In the genomic region with DNA sequence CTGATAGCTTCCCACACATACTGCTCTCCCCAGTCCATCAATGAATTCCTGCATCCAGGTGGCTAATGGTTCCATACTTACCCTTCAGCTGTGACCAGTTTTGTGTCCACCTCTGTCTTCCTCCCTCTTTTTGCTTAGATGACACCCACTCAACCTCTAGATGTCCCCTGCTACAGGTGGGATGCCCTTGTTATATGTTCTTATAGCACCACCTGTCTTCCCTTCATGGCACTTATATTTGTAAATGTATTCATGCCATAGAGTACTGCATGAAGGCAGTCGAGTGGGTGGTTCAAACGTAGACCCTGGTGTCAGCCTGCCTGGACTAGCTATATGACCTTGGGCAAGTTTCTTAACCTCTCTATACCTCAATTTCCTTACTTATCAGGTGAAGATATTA, we compare ENCODE assay signal across 8 cellular contexts. TPM values are rescaled to one million over a fixed set of nuclear protein-coding genes. Genes with fewer than 3 reads are reported as not detected.
DNase-seq lines count a peak whose midpoint lies in the region; ATAC-seq, FAIRE-seq and TF ChIP-seq lines count a peak whose summit lies in the region.

No MANE protein-coding gene starts in this region.

- H2AFZ ChIP-seq in HepG2 (ENCODE audit: low read length) = no peak overlapping the region

- no peak for FAIRE-seq in HepG2 (lab: Jason Lieb, UNC)

- H3K4me2 ChIP-seq in HepG2 (ENCODE audit: low read depth, low read length) = no peak overlapping the region

- no peak for TF ChIP-seq RAD21 in HepG2 (CRISPR knock-in tag; IDR thresholded peaks at IDR 0.05)

- no peak overlapping the region for H3K27ac ChIP-seq in HepG2 (ENCODE audit: extremely low read length, insufficient read depth, low read length)

- no peaks in the 10 kb centered on the region for H3K27me3 ChIP-seq in HepG2 (ENCODE audit: control insufficient read depth in 1 of 2, insufficient read depth in 2 of 2, low read length in 2 of 2)

- CTCF ChIA-PET in HepG2 (lab: Yijun Ruan, JAX; ENCODE audit: low intra/inter-chr PET ratio, low total read pairs) = interaction anchor here (1.4 kb wide), 1 partner anchor 120 kb away, joined by 6 read pairs; no protein-coding TSS in a partner anchor

- 5% methylated on average over 2 of the region's 2 CpGs for WGBS in HepG2 (ENCODE audit: low lambda C conversion rate)

- TF ChIP-seq EP300 in HepG2 (IDR thresholded peaks at IDR 0.05; ENCODE audit: low read depth in 2 of 2, low read length in 2 of 2) = no peak
- no peak for TF ChIP-seq EP300 in HepG2 (CRISPR knock-in tag; IDR thresholded peaks at IDR 0.05; ENCODE audit: borderline replicate concordance)

- H3K36me3 ChIP-seq in HepG2 (replicated peaks in 1 of 2; ENCODE audit: control insufficient read depth in 1 of 2, insufficient read depth in 2 of 2, low read length in 2 of 2) (no peaks in the 10 kb centered on the region), mucosa of descending colon (ENCODE audit: low read depth) (no peaks in the 10 kb centered on the region)

- TF ChIP-seq CTCF in HepG2 (CRISPR knock-in tag; IDR thresholded peaks at IDR 0.05) (peak; percentile 64), mucosa of descending colon (IDR thresholded peaks at IDR 0.05) (no peak)

- H3K4me1 ChIP-seq in HepG2 (ENCODE audit: insufficient read depth, low read length) (peaks cover 27% of the 10 kb centered on the region), mucosa of descending colon (ENCODE audit: low read depth) (peaks cover 3% of the 10 kb centered on the region)

- no peaks in the 10 kb centered on the region for H4K20me1 ChIP-seq in HepG2 (ENCODE audit: insufficient read depth, low read length)

- POLR2A ChIA-PET in HepG2 (lab: Yijun Ruan, JAX) = no interaction called here

- ATAC-seq in HG03039 (IDR thresholded peaks at IDR 0.05; ENCODE audit: unreplicated experiment) (peak; percentile 65), HepG2 (peak; percentile 88), mucosa of descending colon (no peak)

- DNase-seq in DMS53 (lab: John Stamatoyannopoulos, UW) = peak; percentile 6
- no peak for DNase-seq in DMS53 treated with DMSO at 0.1 percent for 48 hours (lab: John Stamatoyannopoulos, UW; ENCODE audit: unreplicated experiment)
- peak; percentile 41 for DNase-seq in SW480 (ENCODE audit: low spot score)
- DNase-seq in HepG2 (ENCODE audit: low spot score) = peak; percentile 43
- no peak for DNase-seq in NCI-H2196 (lab: John Stamatoyannopoulos, UW; ENCODE audit: unreplicated experiment)
- no peak for DNase-seq in mucosa of descending colon
- no peak for DNase-seq in NCI-H2029 treated with DMSO at 0.1 percent for 48 hours (lab: John Stamatoyannopoulos, UW)

- H3K79me2 ChIP-seq in HepG2 (ENCODE audit: insufficient read depth, low read length) = no peaks in the 10 kb centered on the region

- H3K9ac ChIP-seq in HepG2 (ENCODE audit: insufficient read depth, low read depth, low read length) = no peak overlapping the region

- no peak overlapping the region for H3K4me3 ChIP-seq in HepG2 (replicated peaks in 1 of 3; ENCODE audit: insufficient read depth in 1 of 3, low read depth in 2 of 3, low read length in 3 of 3)
- H3K4me3 ChIP-seq in mucosa of descending colon = no peak overlapping the region

- in situ Hi-C loops in HepG2 (cut with HindIII; ENCODE audit: extremely low pct_ligation_motif_present, low pct_unique_long_range_greater_than_20kb) = loop anchor here (10.0 kb wide), 2 partner anchors 291 to 431 kb away; no protein-coding TSS in a partner anchor

- BruUV-seq in HepG2 (replicated peaks; lab: Mats Ljungman, UMichigan) = no TSS peak

- peaks cover 8% of the 10 kb centered on the region for H3K9me3 ChIP-seq in HepG2 (ENCODE audit: low read length)
- peaks cover 4% of the 10 kb centered on the region for H3K9me3 ChIP-seq in mucosa of descending colon

- TF ChIP-seq POLR2A in HepG2 (IDR thresholded peaks at IDR 0.05; ENCODE audit: insufficient read depth in 1 of 2, low read depth in 2 of 2, low read length in 2 of 2) = no peak

- intact Hi-C loops in HepG2 (cut with micrococcal nuclease; ENCODE audit: unreplicated experiment) (loop anchor here (2.0 to 5.0 kb wide), 4 partner anchors 77 to 433 kb away; no protein-coding TSS in a partner anchor), mucosa of descending colon (cut with DNase I, micrococcal nuclease) (no loop called here)

TF ChIP-seq in HepG2, 621 proteins besides CTCF, POLR2A, EP300 and RAD21:
- TF ChIP-seq FOXK2 (IDR thresholded peaks at IDR 0.05) (no peak), SMC3 (IDR thresholded peaks at IDR 0.05; ENCODE audit: low read length) (peak; percentile 43; the same call in 1 of the 2 replicates), STAG1 (CRISPR knock-in tag; IDR thresholded peaks at IDR 0.05) (peak; percentile 66)

RNA-seq across cellular contexts. Expression of gene USP46, which starts 6.5 kb away (rescaled TPM):
- total RNA-seq in HepG2 (2016; rRNA removed; fragmentation: Illumina TruSeq; extraction: Trizol) = 17.4 and 26.4 TPM in 2 replicates
- total RNA-seq in HepG2 (2016; cell fraction: cytosol; rRNA removed; fragmentation: Illumina TruSeq; extraction: Trizol; ENCODE audit: low read depth) = 13.4 and 18.0 TPM in 2 replicates
- total RNA-seq in HepG2 (2016; cell fraction: insoluble cytoplasmic fraction; rRNA removed; fragmentation: Illumina TruSeq; extraction: Trizol) = 17.2 and 24.3 TPM in 2 replicates
- 15.8 and 18.5 TPM in 2 replicates for total RNA-seq in HepG2 (2016; cell fraction: membrane; rRNA removed; fragmentation: Illumina TruSeq; extraction: Trizol)
- 17.2 and 20.2 TPM in 2 replicates for total RNA-seq in HepG2 (2016; cell fraction: nucleus; rRNA removed; fragmentation: Illumina TruSeq; extraction: Trizol)
- 4.7 and 6.2 TPM in 2 replicates for polyA plus RNA-seq in HepG2 (2011; rRNA removed)
- 1.8 and 3.0 TPM in 2 replicates for polyA plus RNA-seq in HepG2 (2011; cell fraction: cytosol; rRNA removed)
- 3.3 and 4.9 TPM in 2 replicates for polyA plus RNA-seq in HepG2 (2011; cell fraction: nucleus; rRNA removed)
- polyA plus RNA-seq in HepG2 (2012) = 6.5 and 6.7 TPM in 2 replicates
- polyA plus RNA-seq in HepG2 (2016; cell fraction: cytosol; fragmentation: Illumina TruSeq; extraction: Trizol; ENCODE audit: low read depth) = 2.4 and 3.1 TPM in 2 replicates
- polyA plus RNA-seq in HepG2 (2016; cell fraction: insoluble cytoplasmic fraction; fragmentation: Illumina TruSeq; extraction: Trizol; ENCODE audit: low read depth) = 20.5 and 22.2 TPM in 2 replicates
- polyA plus RNA-seq in HepG2 (2016; cell fraction: membrane; fragmentation: Illumina TruSeq; extraction: Trizol; ENCODE audit: low read depth) = 8.3 and 9.5 TPM in 2 replicates
- 11.7 and 13.2 TPM in 2 replicates for polyA plus RNA-seq in HepG2 (2016; cell fraction: nucleus; fragmentation: Illumina TruSeq; extraction: Trizol; ENCODE audit: insufficient read depth, low read depth)
- 11.6 and 14.8 TPM in 2 replicates for polyA minus RNA-seq in HepG2 (2011; rRNA and poly(A)+ RNA removed; ENCODE audit: low replicate concordance)
- polyA minus RNA-seq in HepG2 (2011; cell fraction: cytosol; rRNA and poly(A)+ RNA removed) = 5.8 and 9.0 TPM in 2 replicates
- polyA minus RNA-seq in HepG2 (2011; cell fraction: nucleus; rRNA and poly(A)+ RNA removed) = 15.5 and 18.4 TPM in 2 replicates
- 10 to 100 TPM; 12.5 to 18.2 (median 14.8) TPM for total RNA-seq in mucosa of descending colon

Comparison
In these comparisons a context has a peak if more than half of its experiments do, and no peak if none do; other contexts are left out.
1. DNase-seq: peak in DMS53 (single experiment), SW480 (single experiment) and HepG2 (single experiment); none in DMS53 treated with DMSO at 0.1 percent for 48 hours (single experiment), NCI-H2196 (single experiment), mucosa of descending colon (0 of 3) and NCI-H2029 treated with DMSO at 0.1 percent for 48 hours (single experiment).